1 cellular context compared by ENCODE assay signal in the genomic region with DNA sequence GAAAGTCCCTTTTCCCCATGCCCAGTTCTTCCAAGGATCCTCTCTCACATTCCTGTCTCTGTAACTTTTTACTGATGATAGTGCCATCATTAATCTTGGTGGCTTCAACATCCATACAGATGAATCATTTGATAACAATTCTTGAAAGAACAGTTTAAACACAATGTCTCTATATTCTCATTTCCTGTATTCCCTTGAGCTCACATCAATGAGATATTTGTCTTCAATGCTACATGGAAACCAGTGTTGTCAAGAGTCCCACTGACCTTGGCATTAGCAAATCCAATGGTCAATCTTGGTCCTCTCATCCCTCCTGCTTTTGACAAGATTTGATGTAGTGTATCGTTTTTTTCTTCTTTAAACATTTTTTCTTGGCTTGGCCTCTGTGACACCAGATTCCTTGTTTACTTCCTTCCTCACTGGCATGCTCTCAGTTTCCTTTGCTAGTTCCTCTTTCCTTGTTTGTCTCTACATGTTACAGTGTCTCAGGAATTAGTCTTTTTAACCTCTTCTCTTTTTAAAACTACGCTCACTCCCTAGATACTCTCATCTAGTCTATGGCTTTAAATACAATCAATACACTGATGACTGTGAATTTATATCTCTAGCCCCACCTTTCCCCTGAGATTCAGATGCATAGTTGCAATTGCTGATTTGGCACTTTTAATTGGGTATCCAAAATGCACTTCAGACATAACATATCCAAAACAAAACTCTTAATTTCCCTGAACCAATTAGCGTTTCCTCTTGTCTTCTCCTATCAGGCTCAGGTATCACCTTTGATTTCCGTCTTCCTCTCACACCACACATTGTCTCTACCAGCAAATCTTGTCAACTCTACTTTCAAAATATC.
A peak's percentile ranks its signal among the peaks of the same experiment; 100 is the strongest.
TF ChIP-seq lines count a peak whose summit lies in the region.

No MANE protein-coding gene starts in this region.

TF ChIP-seq in HepG2, 621 proteins besides CTCF, POLR2A, EP300 and RAD21 (continued from another document):
- TF ChIP-seq, protein P1, sequence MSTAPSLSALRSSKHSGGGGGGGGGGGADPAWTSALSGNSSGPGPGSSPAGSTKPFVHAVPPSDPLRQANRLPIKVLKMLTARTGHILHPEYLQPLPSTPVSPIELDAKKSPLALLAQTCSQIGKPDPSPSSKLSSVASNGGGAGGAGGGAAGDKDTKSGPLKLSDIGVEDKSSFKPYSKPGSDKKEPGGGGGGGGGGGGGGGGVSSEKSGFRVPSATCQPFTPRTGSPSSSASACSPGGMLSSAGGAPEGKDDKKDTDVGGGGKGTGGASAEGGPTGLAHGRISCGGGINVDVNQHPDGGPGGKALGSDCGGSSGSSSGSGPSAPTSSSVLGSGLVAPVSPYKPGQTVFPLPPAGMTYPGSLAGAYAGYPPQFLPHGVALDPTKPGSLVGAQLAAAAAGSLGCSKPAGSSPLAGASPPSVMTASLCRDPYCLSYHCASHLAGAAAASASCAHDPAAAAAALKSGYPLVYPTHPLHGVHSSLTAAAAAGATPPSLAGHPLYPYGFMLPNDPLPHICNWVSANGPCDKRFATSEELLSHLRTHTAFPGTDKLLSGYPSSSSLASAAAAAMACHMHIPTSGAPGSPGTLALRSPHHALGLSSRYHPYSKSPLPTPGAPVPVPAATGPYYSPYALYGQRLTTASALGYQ (CRISPR knock-in tag; IDR thresholded peaks at IDR 0.05): no peak
- TF ChIP-seq SMC3 (IDR thresholded peaks at IDR 0.05; ENCODE audit: low read length): no peak
- no peak for TF ChIP-seq RAD51 (IDR thresholded peaks at IDR 0.05; ENCODE audit: borderline replicate concordance)
- TF ChIP-seq ZNF331 (CRISPR knock-in tag; IDR thresholded peaks at IDR 0.05): no peak
- peak; percentile 84 to 91 for TF ChIP-seq MAFK (conservative IDR thresholded peaks at IDR 0.05 in 1 of 2, IDR thresholded peaks at IDR 0.05 in 1 of 2; ENCODE audit: low read length in 2 of 2)
- TF ChIP-seq MAFF (IDR thresholded peaks at IDR 0.05; ENCODE audit: low read depth, low read length): peak; percentile 86
